13 cellular contexts compared by ENCODE assay signal in the genomic region with DNA sequence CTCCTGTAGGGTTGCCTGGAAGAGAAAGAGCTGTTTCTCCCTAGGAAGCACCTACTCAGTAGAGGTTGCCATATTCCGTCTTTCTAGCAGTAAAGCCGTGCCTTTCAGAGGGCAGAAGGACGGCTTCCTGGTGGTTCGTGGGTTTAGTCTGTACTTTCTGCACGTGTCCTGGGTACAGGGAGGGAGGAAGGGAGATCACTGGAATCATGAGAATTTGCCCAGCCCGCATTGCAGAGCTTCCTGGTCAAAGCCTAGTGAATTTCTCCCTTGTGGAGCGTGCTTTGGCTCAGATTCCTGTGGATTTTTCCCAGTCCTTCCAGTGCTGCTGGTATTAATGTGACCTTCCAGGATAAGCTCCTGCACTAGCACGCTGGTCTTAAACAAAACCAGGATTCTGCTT. TPM values are rescaled to one million over a fixed set of nuclear protein-coding genes. Genes with fewer than 3 reads are reported as not detected.
A peak's percentile ranks its signal among the peaks of the same experiment; 100 is the strongest.
DNase-seq lines count a peak whose midpoint lies in the region; ATAC-seq and TF ChIP-seq lines count a peak whose summit lies in the region.
"Had no signal": no experiment of that assay in that cellular context is flagged by ENCODE, and none has a peak within 500 bp of the region (broad histone marks: within the 10 kb centered on the region; RNA-seq: fewer than 3 reads in every experiment).

No MANE protein-coding gene starts in this region.

- 73 to 79% methylated on average over 8 of the region's 8 CpGs for WGBS in sigmoid colon, 2 donors

- ATAC-seq in HG03097 (IDR thresholded peaks at IDR 0.05; ENCODE audit: low FRiP score, unreplicated experiment) (no peak), HG03095 (IDR thresholded peaks at IDR 0.05; ENCODE audit: unreplicated experiment) (no peak)

- no peaks in the 10 kb centered on the region for H3K27me3 ChIP-seq in adipocyte (replicated peaks; ENCODE audit: control insufficient read depth, insufficient read depth, low read length)
- H3K27me3 ChIP-seq in cardiac muscle cell: no peaks in the 10 kb centered on the region
- no peaks in the 10 kb centered on the region for H3K27me3 ChIP-seq in sigmoid colon
- H3K27me3 ChIP-seq: tibial artery had no signal

- TF ChIP-seq POLR2A in sigmoid colon (IDR thresholded peaks at IDR 0.05): no peak

- DNase-seq in GM03348 (ENCODE audit: low spot score) (peak; percentile 22), adipocyte (ENCODE audit: low read depth) (peak; percentile 29), cardiac muscle cell (ENCODE audit: low read depth in 1 of 2, low spot score in 1 of 2) (peak in 1 of 2 donors; percentile 70), sigmoid colon (peak; percentile 56), HuH-7.5 (ENCODE audit: low spot score) (no peak), T1000 (lab: John Stamatoyannopoulos, UW) (no peak)
- DNase-seq: GOT3, SIG-M5 had no signal

- intact Hi-C loops in sigmoid colon (cut with DNase I): loop anchor here (10.0 kb wide), 2 partner anchors 70 to 370 kb away; no protein-coding TSS in a partner anchor

- H3K9ac ChIP-seq in adipocyte (ENCODE audit: low read length): peak overlapping the region; percentile 53

- H3K36me3 ChIP-seq in adipocyte (ENCODE audit: control insufficient read depth, insufficient read depth, low read length, severe bottlenecking) (no peaks in the 10 kb centered on the region), cardiac muscle cell (no peaks in the 10 kb centered on the region), sigmoid colon (no peaks in the 10 kb centered on the region)
- H3K36me3 ChIP-seq: tibial artery had no signal

- H3K4me3 ChIP-seq in adipocyte (ENCODE audit: low read length) (peak overlapping the region; percentile 5), cardiac muscle cell (no peak overlapping the region), sigmoid colon (no peak overlapping the region)
- H3K4me3 ChIP-seq: skin epidermis, tibial artery had no signal

- no peak for TF ChIP-seq CTCF in cardiac muscle cell (IDR thresholded peaks at IDR 0.05; ENCODE audit: low read depth, low read length)
- TF ChIP-seq CTCF in sigmoid colon (IDR thresholded peaks at IDR 0.05): no peak

- peak overlapping the region; percentile 53 for H3K27ac ChIP-seq in cardiac muscle cell
- no peak overlapping the region for H3K27ac ChIP-seq in sigmoid colon
- H3K27ac ChIP-seq: tibial artery, VCaP had no signal

- H3K4me1 ChIP-seq in adipocyte (ENCODE audit: control insufficient read depth, insufficient read depth, low read length) (peaks cover 29% of the 10 kb centered on the region), cardiac muscle cell (ENCODE audit: low read depth) (peaks cover 27% of the 10 kb centered on the region), sigmoid colon (no peaks in the 10 kb centered on the region)

- H3K9me3 ChIP-seq in adipocyte (ENCODE audit: control insufficient read depth, low read length) (no peaks in the 10 kb centered on the region), cardiac muscle cell (ENCODE audit: low read depth) (no peaks in the 10 kb centered on the region), sigmoid colon (no peaks in the 10 kb centered on the region)
- H3K9me3 ChIP-seq: tibial artery had no signal

- no peak for TF ChIP-seq EP300 in sigmoid colon (IDR thresholded peaks at IDR 0.05)

RNA-seq across cellular contexts. Expression of a gene that starts 44.9 kb away (rescaled TPM):
- 47.4 and 81.5 TPM in 2 replicates for total RNA-seq in cardiac muscle cell
- polyA plus RNA-seq in cardiac muscle cell: 15.5 and 25.5 TPM in 2 replicates
- total RNA-seq in sigmoid colon: 1 to 10 TPM; 2.3 to 5.0 (median 3.8) TPM
- 1 to 10 TPM; 1.8 to 4.9 (median 3.5) TPM for polyA plus RNA-seq in sigmoid colon

Comparison
In these comparisons a context has a peak if more than half of its experiments do, and no peak if none do; other contexts are left out.
1. DNase-seq: peak in GM03348 (single experiment), adipocyte (single experiment) and sigmoid colon (single experiment); none in HuH-7.5 (single experiment) and T1000 (single experiment).